In genomic region chr12:110513842-110514241, GRCh38 we compare ENCODE assay signal across 21 cellular contexts. TPM values are rescaled to one million over a fixed set of nuclear protein-coding genes. Genes with fewer than 3 reads are reported as not detected.
DNase-seq lines count a peak whose midpoint lies in the region; ATAC-seq, FAIRE-seq and TF ChIP-seq lines count a peak whose summit lies in the region.
"Had no signal": no experiment of that assay in that cellular context is flagged by ENCODE, and none has a peak within 500 bp of the region (broad histone marks: within the 10 kb centered on the region; RNA-seq: fewer than 3 reads in every experiment).

No MANE protein-coding gene starts in this region.

- intact Hi-C loops in A673 (cut with micrococcal nuclease; ENCODE audit: unreplicated experiment) (no loop called here), K562 (cut with micrococcal nuclease) (loop anchor here (2.0 to 5.0 kb wide), 2 partner anchors 87 to 313 kb away; no protein-coding TSS in a partner anchor), sciatic nerve (cut with DNase I) (loop anchor here (10.0 kb wide), 1 partner anchor 81 kb away; no protein-coding TSS in a partner anchor), Right ventricle myocardium inferior (cut with DNase I) (loop anchor here (5.0 kb wide), 1 partner anchor 313 kb away; no protein-coding TSS in a partner anchor)

- peaks cover 2% of the 10 kb centered on the region for H3K4me1 Mint-ChIP-seq in T-helper 1 cell treated with Interleukin-12 subunit alpha and Interleukin-12 subunit beta and Interleukin-4 antibody, amounts not matched to agents 30 μg/mL and 1 μg/mL, for 36 hours (ENCODE audit: low read depth)
- H3K4me1 Mint-ChIP-seq: CD8-positive, alpha-beta memory T cell had no signal

- H3K4me3 ChIP-seq in A673 (ENCODE audit: low read depth, low read length, poor library complexity, severe bottlenecking) = no peak overlapping the region
- H3K4me3 ChIP-seq in BLaER1 treated with 17β-estradiol and CSF1 and Interleukin-3, amounts not matched to agents 10 nM and 100 nM = no peak overlapping the region
- no peak overlapping the region for H3K4me3 ChIP-seq in K562
- H3K4me3 ChIP-seq: GM12878, HAP-1 had no signal

- peaks cover 14% of the 10 kb centered on the region for H3K27me3 Mint-ChIP-seq in T-helper 1 cell treated with Interleukin-12 subunit alpha and Interleukin-12 subunit beta and Interleukin-4 antibody, amounts not matched to agents 30 μg/mL and 1 μg/mL, for 36 hours (ENCODE audit: low read depth)
- H3K27me3 Mint-ChIP-seq: CD4-positive, alpha-beta T cell; CD8-positive, alpha-beta memory T cell had no signal

- H3K27me3 ChIP-seq in A673 (replicated peaks; ENCODE audit: insufficient read depth, low read depth, low read length, poor library complexity) = no peaks in the 10 kb centered on the region
- H3K27me3 ChIP-seq in BLaER1 treated with 17β-estradiol and CSF1 and Interleukin-3, amounts not matched to agents 10 nM and 100 nM = no peaks in the 10 kb centered on the region
- H3K27me3 ChIP-seq in K562 (ENCODE audit: control insufficient read depth in 2 of 2, insufficient read depth in 2 of 2, low read length in 2 of 2) = no peaks in the 10 kb centered on the region

- in situ Hi-C loops in K562 (cut with MboI) = loop anchor here (5.0 kb wide), 1 partner anchor 88 kb away; no protein-coding TSS in a partner anchor

- POLR2A ChIA-PET in A673 (lab: Charles Lee; ENCODE audit: low non-redundant PET) = no interaction called here
- POLR2A ChIA-PET in K562 (lab: Yijun Ruan, JAX) = interaction anchor here (0.9 to 1.4 kb wide), 3 partner anchors 12 to 13 kb away, joined by 3 to 7 read pairs (median 4); partner anchors contain the start of genes RAD9B and VPS29

- no peak for DNase-seq in T-helper 1 cell
- peak; percentile 58 for DNase-seq in A673 (ENCODE audit: low spot score)
- no peak for DNase-seq in K562 (ENCODE audit: extremely low read depth in 1 of 4, low spot score in 3 of 4)
- no peak for DNase-seq in sciatic nerve (ENCODE audit: low spot score)
- no peak for DNase-seq in Right ventricle myocardium inferior (ENCODE audit: missing footprints)
- DNase-seq: 8988T; CD4-positive, alpha-beta T cell; CD8-positive, alpha-beta memory T cell; DMS 273 treated with DMSO at 0.1 percent for 48 hours; DMS79; EL; GDM1; GOT3 had no signal

- BruUV-seq in A673 (replicated peaks; lab: Mats Ljungman, UMichigan) = no TSS peak
- BruUV-seq in K562 (replicated peaks; lab: Mats Ljungman, UMichigan) = no TSS peak

- TF ChIP-seq POLR2A in K562 (conservative IDR thresholded peaks at IDR 0.05) = no peak

- no peaks in the 10 kb centered on the region for H3K9me3 Mint-ChIP-seq in T-helper 1 cell treated with Interleukin-12 subunit alpha and Interleukin-12 subunit beta and Interleukin-4 antibody, amounts not matched to agents 30 μg/mL and 1 μg/mL, for 36 hours
- H3K9me3 Mint-ChIP-seq: CD4-positive, alpha-beta T cell; CD8-positive, alpha-beta memory T cell had no signal

- H3K9me3 ChIP-seq in A673 (ENCODE audit: low read depth, low read length, poor library complexity, severe bottlenecking) (no peaks in the 10 kb centered on the region), K562 (replicated peaks; ENCODE audit: control insufficient read depth, insufficient read depth, low read depth, low read length) (0 out of 2 replicates have a peak, but pooled peaks cover 1% of the 10 kb centered on the region)
- no peaks in the 10 kb centered on the region for H3K9me3 ChIP-seq in BLaER1 treated with 17β-estradiol and CSF1 and Interleukin-3, amounts not matched to agents 10 nM and 100 nM (replicated peaks in 1 of 11)
- H3K9me3 ChIP-seq: A549, HAP-1 had no signal

- peak overlapping the region in 9 of 11 experiments; percentile 5 to 85 (median 58); a peak in 15 of 22 replicates for H3K4me2 ChIP-seq in BLaER1 treated with 17β-estradiol and CSF1 and Interleukin-3, amounts not matched to agents 10 nM and 100 nM
- no peak overlapping the region for H3K4me2 ChIP-seq in K562 (ENCODE audit: insufficient read depth, low read length)

- 29% methylated on average over 6 of the region's 6 CpGs for WGBS in K562 (ENCODE audit: insufficient coverage, low coverage, missing lambda C conversion rate)

- no peaks in the 10 kb centered on the region for H4K20me1 ChIP-seq in BLaER1 treated with 17β-estradiol and CSF1 and Interleukin-3, amounts not matched to agents 10 nM and 100 nM
- no peaks in the 10 kb centered on the region for H4K20me1 ChIP-seq in K562 (replicated peaks; ENCODE audit: control insufficient read depth, insufficient read depth, low read length)

- TF ChIP-seq CTCF in A673 (conservative IDR thresholded peaks at IDR 0.05; ENCODE audit: low read depth, low read length) (no peak), K562 (IDR thresholded peaks at IDR 0.05 in 2 of 3, conservative IDR thresholded peaks at IDR 0.05 in 1 of 3; ENCODE audit: insufficient read depth in 2 of 3, low read depth in 1 of 3, low read length in 3 of 3) (no peak)

- FAIRE-seq in K562 (lab: Jason Lieb, UNC) = no peak
- FAIRE-seq: A549, D721Med, GM12878, H54 had no signal

- H2AFZ ChIP-seq in K562 (ENCODE audit: low read depth, low read length) = peak overlapping the region; percentile 56; the same call in 1 of the 2 replicates

- ATAC-seq in K562 (no peak), sciatic nerve (no peak), Right ventricle myocardium inferior (no peak)
- ATAC-seq: A549, GM12878 had no signal

- no peak for TF ChIP-seq RAD21 in K562 (CRISPR knock-in tag; conservative IDR thresholded peaks at IDR 0.05 in 1 of 2, IDR thresholded peaks at IDR 0.05 in 1 of 2)

- no peaks in the 10 kb centered on the region for H3K36me3 ChIP-seq in A673 (ENCODE audit: insufficient read depth, low read length, poor library complexity, severe bottlenecking)
- H3K36me3 ChIP-seq in BLaER1 treated with 17β-estradiol and CSF1 and Interleukin-3, amounts not matched to agents 10 nM and 100 nM = no peaks in the 10 kb centered on the region
- H3K36me3 ChIP-seq in K562 (ENCODE audit: control insufficient read depth, insufficient read depth, low read length) = no peaks in the 10 kb centered on the region
- H3K36me3 ChIP-seq: HAP-1 had no signal

- H3K27ac ChIP-seq in A673 (ENCODE audit: low read depth, low read length, poor library complexity, severe bottlenecking) = no peak overlapping the region
- no peak overlapping the region for H3K27ac ChIP-seq in BLaER1 treated with 17β-estradiol and CSF1 and Interleukin-3, amounts not matched to agents 10 nM and 100 nM
- no peak overlapping the region for H3K27ac ChIP-seq in K562 (ENCODE audit: extremely low read depth, low read depth, low read length)
- H3K27ac ChIP-seq: A549 had no signal

- H3K27ac Mint-ChIP-seq in T-helper 1 cell treated with Interleukin-12 subunit alpha and Interleukin-12 subunit beta and Interleukin-4 antibody, amounts not matched to agents 30 μg/mL and 1 μg/mL, for 36 hours = peak overlapping the region; percentile 62
- H3K27ac Mint-ChIP-seq: CD14-positive monocyte; CD4-positive, alpha-beta T cell had no signal

- H3K4me1 ChIP-seq in A673 (ENCODE audit: insufficient read depth, low read length, poor library complexity, severe bottlenecking) (peaks cover 19% of the 10 kb centered on the region), K562 (replicated peaks in 1 of 2; ENCODE audit: control insufficient read depth in 2 of 2, insufficient read depth in 2 of 2, low read length in 2 of 2) (no peaks in the 10 kb centered on the region; a peak in 1 of 5 replicates)
- H3K4me1 ChIP-seq in BLaER1 treated with 17β-estradiol and CSF1 and Interleukin-3, amounts not matched to agents 10 nM and 100 nM = peaks cover 4 to 15% (median 9%) of the 10 kb centered on the region in 10 experiments; a peak in 19 of 20 replicates
- H3K4me1 ChIP-seq: A549, HAP-1 had no signal

- no peaks in the 10 kb centered on the region for H3K36me3 Mint-ChIP-seq in T-helper 1 cell treated with Interleukin-12 subunit alpha and Interleukin-12 subunit beta and Interleukin-4 antibody, amounts not matched to agents 30 μg/mL and 1 μg/mL, for 36 hours (ENCODE audit: low read depth)
- H3K36me3 Mint-ChIP-seq: CD14-positive monocyte; CD8-positive, alpha-beta memory T cell had no signal

- no peaks in the 10 kb centered on the region for H3K9me1 ChIP-seq in K562 (ENCODE audit: control insufficient read depth, insufficient read depth, low read length)

- TF ChIP-seq EP300 in K562 (IDR thresholded peaks at IDR 0.05; ENCODE audit: low read length) = no peak

- CTCF ChIA-PET in A673 (lab: Charles Lee) = no interaction called here
- CTCF ChIA-PET in K562 (lab: Yijun Ruan, JAX; ENCODE audit: low intra/inter-chr PET ratio) = interaction anchor here (1.2 to 2.8 kb wide), 2 partner anchors 38 to 86 kb away, joined by 3 to 15 read pairs; no protein-coding TSS in a partner anchor

- no peak overlapping the region for H3K4me3 Mint-ChIP-seq in T-helper 1 cell treated with Interleukin-12 subunit alpha and Interleukin-12 subunit beta and Interleukin-4 antibody, amounts not matched to agents 30 μg/mL and 1 μg/mL, for 36 hours
- H3K4me3 Mint-ChIP-seq: CD14-positive monocyte; CD4-positive, alpha-beta T cell; CD8-positive, alpha-beta memory T cell had no signal

- H3K9ac ChIP-seq in BLaER1 treated with 17β-estradiol and CSF1 and Interleukin-3, amounts not matched to agents 10 nM and 100 nM = peak overlapping the region in 3 of 11 experiments; percentile 3 to 21 (median 9); a peak in 1 of 22 replicates
- no peak overlapping the region; a peak in 1 of 4 replicates for H3K9ac ChIP-seq in K562 (ENCODE audit: insufficient read depth in 1 of 2, low read depth in 2 of 2, low read length in 2 of 2)

- no peaks in the 10 kb centered on the region for H3K79me2 ChIP-seq in K562 (ENCODE audit: control insufficient read depth, insufficient read depth, low read length)

RNA-seq across cellular contexts. Expression of gene RAD9B, which starts 11.7 kb away (rescaled TPM):
- 0.28 TPM in 1 of 2 replicates, not detected in the other for total RNA-seq in A673 (2021)
- 0.28 and 0.79 TPM in 2 replicates for total RNA-seq in K562 (2011; cell fraction: chromatin; rRNA removed; ENCODE audit: low replicate concordance)
- 0.13 and 0.17 TPM in 2 replicates for total RNA-seq in K562 (2011; cell fraction: nucleolus; rRNA removed)
- 0.29 and 0.69 TPM in 2 replicates for total RNA-seq in K562 (2011; cell fraction: nucleoplasm; rRNA removed)
- 0.05 and 0.69 TPM in 2 replicates for total RNA-seq in K562 (2014; rRNA removed)
- 0.65 and 0.80 TPM in 2 replicates for total RNA-seq in K562 (2014; rRNA removed; fragmentation: Illumina TruSeq; extraction: Trizol)
- total RNA-seq in K562 (2015; rRNA removed; fragmentation: Illumina TruSeq; extraction: Trizol) = 0.43 and 0.64 TPM in 2 replicates
- 0.31 and 0.51 TPM in 2 replicates for total RNA-seq in K562 (2021)
- 0.24 and 0.42 TPM in 2 replicates for polyA plus RNA-seq in K562 (2011; rRNA removed)
- 0.28 and 0.34 TPM in 2 replicates for polyA plus RNA-seq in K562 (2011; cell fraction: cytosol; rRNA removed)
- polyA plus RNA-seq in K562 (2011; cell fraction: nucleus; rRNA removed) = 0.20 and 0.73 TPM in 2 replicates
- 0.34 and 1.2 TPM in 2 replicates for polyA plus RNA-seq in K562 (2012)
- 0.28 and 0.43 TPM in 2 replicates for polyA plus RNA-seq in K562 (2014; fragmentation: Illumina TruSeq; extraction: Trizol)
- under 1 TPM; 0.49 to 0.83 TPM for polyA plus RNA-seq in K562 (2014; fragmentation: Nextera tagmentation; extraction: Ambion mirVana)
- 0.31 and 0.32 TPM in 2 replicates for polyA plus RNA-seq in K562 (2014; rRNA removed)
- polyA minus RNA-seq in K562 (2011; rRNA and poly(A)+ RNA removed) = 0.14 and 2.3 TPM in 2 replicates
- not detected in 2 replicates for polyA minus RNA-seq in K562 (2011; cell fraction: cytosol; rRNA and poly(A)+ RNA removed)
- polyA minus RNA-seq in K562 (2011; cell fraction: nucleus; rRNA and poly(A)+ RNA removed) = not detected in 2 replicates
- 2.9 TPM for total RNA-seq in sciatic nerve
- 1.1 TPM for total RNA-seq in Right ventricle myocardium inferior

RNA-seq across cellular contexts. Expression of gene VPS29, which starts 11.9 kb away (rescaled TPM):
- 147 and 150 TPM in 2 replicates for total RNA-seq in A673 (2021)
- total RNA-seq in K562 (2011; cell fraction: chromatin; rRNA removed; ENCODE audit: low replicate concordance) = 69.7 and 167 TPM in 2 replicates
- 43.2 and 47.9 TPM in 2 replicates for total RNA-seq in K562 (2011; cell fraction: nucleolus; rRNA removed)
- 103 and 144 TPM in 2 replicates for total RNA-seq in K562 (2011; cell fraction: nucleoplasm; rRNA removed)
- 69.6 and 85.8 TPM in 2 replicates for total RNA-seq in K562 (2014; rRNA removed)
- 166 and 190 TPM in 2 replicates for total RNA-seq in K562 (2014; rRNA removed; fragmentation: Illumina TruSeq; extraction: Trizol)
- total RNA-seq in K562 (2015; rRNA removed; fragmentation: Illumina TruSeq; extraction: Trizol) = 143 and 162 TPM in 2 replicates
- 117 and 125 TPM in 2 replicates for total RNA-seq in K562 (2021)
- polyA plus RNA-seq in K562 (2011; rRNA removed) = 218 and 272 TPM in 2 replicates
- 70.1 and 115 TPM in 2 replicates for polyA plus RNA-seq in K562 (2011; cell fraction: cytosol; rRNA removed)
- 72.2 and 128 TPM in 2 replicates for polyA plus RNA-seq in K562 (2011; cell fraction: nucleus; rRNA removed)
- 163 and 172 TPM in 2 replicates for polyA plus RNA-seq in K562 (2012)
- polyA plus RNA-seq in K562 (2014; fragmentation: Illumina TruSeq; extraction: Trizol) = 225 and 273 TPM in 2 replicates
- 100 to 1,000 TPM; 550 to 638 TPM for polyA plus RNA-seq in K562 (2014; fragmentation: Nextera tagmentation; extraction: Ambion mirVana)
- polyA plus RNA-seq in K562 (2014; rRNA removed) = 269 and 342 TPM in 2 replicates
- polyA minus RNA-seq in K562 (2011; rRNA and poly(A)+ RNA removed) = 126 and 146 TPM in 2 replicates
- polyA minus RNA-seq in K562 (2011; cell fraction: cytosol; rRNA and poly(A)+ RNA removed) = 33.7 and 46.7 TPM in 2 replicates
- 29.8 and 58.5 TPM in 2 replicates for polyA minus RNA-seq in K562 (2011; cell fraction: nucleus; rRNA and poly(A)+ RNA removed)
- total RNA-seq in sciatic nerve = 102 TPM
- 106 TPM for total RNA-seq in Right ventricle myocardium inferior

RNA-seq across cellular contexts. Expression of gene FAM216A, which starts 45.2 kb away (rescaled TPM):
- total RNA-seq in A673 (2021) (14.0 and 17.5 TPM in 2 replicates), K562 (2014; rRNA removed) (44.6 and 48.5 TPM in 2 replicates), K562 (2014; rRNA removed; fragmentation: Illumina TruSeq; extraction: Trizol) (58.8 and 61.0 TPM in 2 replicates), K562 (2015; rRNA removed; fragmentation: Illumina TruSeq; extraction: Trizol) (39.9 and 42.2 TPM in 2 replicates), K562 (2021) (30.0 and 30.1 TPM in 2 replicates), sciatic nerve (5.8 TPM), Right ventricle myocardium inferior (4.8 TPM)
- total RNA-seq in K562 (2011; cell fraction: chromatin; rRNA removed; ENCODE audit: low replicate concordance) = 25.6 and 32.2 TPM in 2 replicates
- 23.2 and 25.2 TPM in 2 replicates for total RNA-seq in K562 (2011; cell fraction: nucleolus; rRNA removed)
- total RNA-seq in K562 (2011; cell fraction: nucleoplasm; rRNA removed) = 27.7 and 36.1 TPM in 2 replicates
- polyA plus RNA-seq in K562 (2011; rRNA removed) (78.0 and 96.9 TPM in 2 replicates), K562 (2014; fragmentation: Illumina TruSeq; extraction: Trizol) (38.5 and 50.0 TPM in 2 replicates), K562 (2014; fragmentation: Nextera tagmentation; extraction: Ambion mirVana) (10 to 100 TPM; 17.2 to 30.1 TPM), K562 (2014; rRNA removed) (61.6 and 66.0 TPM in 2 replicates)
- 52.4 and 52.9 TPM in 2 replicates for polyA plus RNA-seq in K562 (2011; cell fraction: cytosol; rRNA removed)
- polyA plus RNA-seq in K562 (2011; cell fraction: nucleus; rRNA removed) = 53.9 and 56.3 TPM in 2 replicates
- 24.2 and 37.7 TPM in 2 replicates for polyA plus RNA-seq in K562 (2012)
- 38.0 and 39.3 TPM in 2 replicates for polyA minus RNA-seq in K562 (2011; rRNA and poly(A)+ RNA removed)
- polyA minus RNA-seq in K562 (2011; cell fraction: cytosol; rRNA and poly(A)+ RNA removed) = 21.1 and 23.6 TPM in 2 replicates
- 22.1 and 31.5 TPM in 2 replicates for polyA minus RNA-seq in K562 (2011; cell fraction: nucleus; rRNA and poly(A)+ RNA removed)

RNA-seq across cellular contexts. Expression of gene GPN3, which starts 45.8 kb away (rescaled TPM):
- 51.4 and 52.7 TPM in 2 replicates for total RNA-seq in A673 (2021)
- total RNA-seq in K562 (2011; cell fraction: chromatin; rRNA removed; ENCODE audit: low replicate concordance) = 16.0 and 19.8 TPM in 2 replicates
- 9.7 and 11.7 TPM in 2 replicates for total RNA-seq in K562 (2011; cell fraction: nucleolus; rRNA removed)
- 21.8 and 23.8 TPM in 2 replicates for total RNA-seq in K562 (2011; cell fraction: nucleoplasm; rRNA removed)
- total RNA-seq in K562 (2014; rRNA removed) = 33.2 and 35.8 TPM in 2 replicates
- 65.6 and 70.8 TPM in 2 replicates for total RNA-seq in K562 (2014; rRNA removed; fragmentation: Illumina TruSeq; extraction: Trizol)
- 51.4 and 55.5 TPM in 2 replicates for total RNA-seq in K562 (2015; rRNA removed; fragmentation: Illumina TruSeq; extraction: Trizol)
- total RNA-seq in K562 (2021) = 59.6 and 64.2 TPM in 2 replicates
- polyA plus RNA-seq in K562 (2011; rRNA removed) = 54.3 and 92.3 TPM in 2 replicates
- polyA plus RNA-seq in K562 (2011; cell fraction: cytosol; rRNA removed) = 32.3 and 92.3 TPM in 2 replicates
- 14.6 and 29.3 TPM in 2 replicates for polyA plus RNA-seq in K562 (2011; cell fraction: nucleus; rRNA removed)
- polyA plus RNA-seq in K562 (2012) = 36.9 and 61.6 TPM in 2 replicates
- polyA plus RNA-seq in K562 (2014; fragmentation: Illumina TruSeq; extraction: Trizol) = 55.7 and 57.1 TPM in 2 replicates
- polyA plus RNA-seq in K562 (2014; fragmentation: Nextera tagmentation; extraction: Ambion mirVana) = 100 to 1,000 TPM; 105 to 123 TPM
- polyA plus RNA-seq in K562 (2014; rRNA removed) = 43.8 and 48.3 TPM in 2 replicates
- 73.8 and 103 TPM in 2 replicates for polyA minus RNA-seq in K562 (2011; rRNA and poly(A)+ RNA removed)
- polyA minus RNA-seq in K562 (2011; cell fraction: cytosol; rRNA and poly(A)+ RNA removed) = 20.8 and 31.5 TPM in 2 replicates
- 9.2 and 22.0 TPM in 2 replicates for polyA minus RNA-seq in K562 (2011; cell fraction: nucleus; rRNA and poly(A)+ RNA removed)
- total RNA-seq in sciatic nerve = 18.7 TPM
- 24.7 TPM for total RNA-seq in Right ventricle myocardium inferior
